ENCODE assay signal across 1 cellular context in the genomic region with DNA sequence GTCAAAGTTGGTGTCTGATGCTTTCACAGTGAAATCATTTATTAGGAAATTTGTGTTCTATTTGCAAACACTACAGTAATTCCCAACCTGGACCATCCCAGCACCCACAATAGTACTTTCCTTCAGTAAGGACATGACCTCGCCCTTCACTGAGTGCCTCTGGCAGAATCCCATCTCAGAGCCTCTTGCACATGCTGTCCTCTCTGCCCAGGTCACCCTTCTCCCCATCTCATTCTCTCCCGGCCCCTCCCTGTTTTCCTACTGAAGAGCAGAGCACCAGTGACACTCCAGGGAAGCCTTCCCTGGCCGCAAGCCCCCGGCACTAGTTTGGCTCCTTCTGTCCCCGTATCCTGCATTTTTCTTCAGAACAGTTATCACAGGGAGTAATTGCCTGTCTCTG.
TF ChIP-seq lines count a peak whose summit lies in the region.

No MANE protein-coding gene starts in this region.

TF ChIP-seq in GM23338, 12 proteins besides CTCF, POLR2A, EP300 and RAD21:
- TF ChIP-seq, protein P1, sequence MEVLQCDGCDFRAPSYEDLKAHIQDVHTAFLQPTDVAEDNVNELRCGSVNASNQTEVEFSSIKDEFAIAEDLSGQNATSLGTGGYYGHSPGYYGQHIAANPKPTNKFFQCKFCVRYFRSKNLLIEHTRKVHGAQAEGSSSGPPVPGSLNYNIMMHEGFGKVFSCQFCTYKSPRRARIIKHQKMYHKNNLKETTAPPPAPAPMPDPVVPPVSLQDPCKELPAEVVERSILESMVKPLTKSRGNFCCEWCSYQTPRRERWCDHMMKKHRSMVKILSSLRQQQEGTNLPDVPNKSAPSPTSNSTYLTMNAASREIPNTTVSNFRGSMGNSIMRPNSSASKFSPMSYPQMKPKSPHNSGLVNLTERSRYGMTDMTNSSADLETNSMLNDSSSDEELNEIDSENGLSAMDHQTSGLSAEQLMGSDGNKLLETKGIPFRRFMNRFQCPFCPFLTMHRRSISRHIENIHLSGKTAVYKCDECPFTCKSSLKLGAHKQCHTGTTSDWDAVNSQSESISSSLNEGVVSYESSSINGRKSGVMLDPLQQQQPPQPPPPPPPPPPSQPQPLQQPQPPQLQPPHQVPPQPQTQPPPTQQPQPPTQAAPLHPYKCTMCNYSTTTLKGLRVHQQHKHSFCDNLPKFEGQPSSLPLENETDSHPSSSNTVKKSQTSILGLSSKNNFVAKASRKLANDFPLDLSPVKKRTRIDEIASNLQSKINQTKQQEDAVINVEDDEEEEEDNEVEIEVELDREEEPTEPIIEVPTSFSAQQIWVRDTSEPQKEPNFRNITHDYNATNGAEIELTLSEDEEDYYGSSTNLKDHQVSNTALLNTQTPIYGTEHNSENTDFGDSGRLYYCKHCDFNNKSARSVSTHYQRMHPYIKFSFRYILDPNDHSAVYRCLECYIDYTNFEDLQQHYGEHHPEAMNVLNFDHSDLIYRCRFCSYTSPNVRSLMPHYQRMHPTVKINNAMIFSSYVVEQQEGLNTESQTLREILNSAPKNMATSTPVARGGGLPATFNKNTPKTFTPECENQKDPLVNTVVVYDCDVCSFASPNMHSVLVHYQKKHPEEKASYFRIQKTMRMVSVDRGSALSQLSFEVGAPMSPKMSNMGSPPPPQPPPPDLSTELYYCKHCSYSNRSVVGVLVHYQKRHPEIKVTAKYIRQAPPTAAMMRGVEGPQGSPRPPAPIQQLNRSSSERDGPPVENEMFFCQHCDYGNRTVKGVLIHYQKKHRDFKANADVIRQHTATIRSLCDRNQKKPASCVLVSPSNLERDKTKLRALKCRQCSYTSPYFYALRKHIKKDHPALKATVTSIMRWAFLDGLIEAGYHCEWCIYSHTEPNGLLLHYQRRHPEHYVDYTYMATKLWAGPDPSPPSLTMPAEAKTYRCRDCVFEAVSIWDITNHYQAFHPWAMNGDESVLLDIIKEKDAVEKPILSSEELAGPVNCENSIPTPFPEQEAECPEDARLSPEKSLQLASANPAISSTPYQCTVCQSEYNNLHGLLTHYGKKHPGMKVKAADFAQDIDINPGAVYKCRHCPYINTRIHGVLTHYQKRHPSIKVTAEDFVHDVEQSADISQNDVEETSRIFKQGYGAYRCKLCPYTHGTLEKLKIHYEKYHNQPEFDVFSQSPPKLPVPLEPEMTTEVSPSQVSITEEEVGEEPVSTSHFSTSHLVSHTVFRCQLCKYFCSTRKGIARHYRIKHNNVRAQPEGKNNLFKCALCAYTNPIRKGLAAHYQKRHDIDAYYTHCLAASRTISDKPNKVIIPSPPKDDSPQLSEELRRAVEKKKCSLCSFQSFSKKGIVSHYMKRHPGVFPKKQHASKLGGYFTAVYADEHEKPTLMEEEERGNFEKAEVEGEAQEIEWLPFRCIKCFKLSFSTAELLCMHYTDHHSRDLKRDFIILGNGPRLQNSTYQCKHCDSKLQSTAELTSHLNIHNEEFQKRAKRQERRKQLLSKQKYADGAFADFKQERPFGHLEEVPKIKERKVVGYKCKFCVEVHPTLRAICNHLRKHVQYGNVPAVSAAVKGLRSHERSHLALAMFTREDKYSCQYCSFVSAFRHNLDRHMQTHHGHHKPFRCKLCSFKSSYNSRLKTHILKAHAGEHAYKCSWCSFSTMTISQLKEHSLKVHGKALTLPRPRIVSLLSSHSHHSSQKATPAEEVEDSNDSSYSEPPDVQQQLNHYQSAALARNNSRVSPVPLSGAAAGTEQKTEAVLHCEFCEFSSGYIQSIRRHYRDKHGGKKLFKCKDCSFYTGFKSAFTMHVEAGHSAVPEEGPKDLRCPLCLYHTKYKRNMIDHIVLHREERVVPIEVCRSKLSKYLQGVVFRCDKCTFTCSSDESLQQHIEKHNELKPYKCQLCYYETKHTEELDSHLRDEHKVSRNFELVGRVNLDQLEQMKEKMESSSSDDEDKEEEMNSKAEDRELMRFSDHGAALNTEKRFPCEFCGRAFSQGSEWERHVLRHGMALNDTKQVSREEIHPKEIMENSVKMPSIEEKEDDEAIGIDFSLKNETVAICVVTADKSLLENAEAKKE (CRISPR knock-in tag; IDR thresholded peaks at IDR 0.05): no peak
- no peak for TF ChIP-seq ZNF331 (CRISPR knock-in tag; IDR thresholded peaks at IDR 0.05; ENCODE audit: low read depth)
- no peak for TF ChIP-seq EZH2phosphoT487 (IDR thresholded peaks at IDR 0.05; ENCODE audit: unreplicated experiment)
- TF ChIP-seq, protein P2, sequence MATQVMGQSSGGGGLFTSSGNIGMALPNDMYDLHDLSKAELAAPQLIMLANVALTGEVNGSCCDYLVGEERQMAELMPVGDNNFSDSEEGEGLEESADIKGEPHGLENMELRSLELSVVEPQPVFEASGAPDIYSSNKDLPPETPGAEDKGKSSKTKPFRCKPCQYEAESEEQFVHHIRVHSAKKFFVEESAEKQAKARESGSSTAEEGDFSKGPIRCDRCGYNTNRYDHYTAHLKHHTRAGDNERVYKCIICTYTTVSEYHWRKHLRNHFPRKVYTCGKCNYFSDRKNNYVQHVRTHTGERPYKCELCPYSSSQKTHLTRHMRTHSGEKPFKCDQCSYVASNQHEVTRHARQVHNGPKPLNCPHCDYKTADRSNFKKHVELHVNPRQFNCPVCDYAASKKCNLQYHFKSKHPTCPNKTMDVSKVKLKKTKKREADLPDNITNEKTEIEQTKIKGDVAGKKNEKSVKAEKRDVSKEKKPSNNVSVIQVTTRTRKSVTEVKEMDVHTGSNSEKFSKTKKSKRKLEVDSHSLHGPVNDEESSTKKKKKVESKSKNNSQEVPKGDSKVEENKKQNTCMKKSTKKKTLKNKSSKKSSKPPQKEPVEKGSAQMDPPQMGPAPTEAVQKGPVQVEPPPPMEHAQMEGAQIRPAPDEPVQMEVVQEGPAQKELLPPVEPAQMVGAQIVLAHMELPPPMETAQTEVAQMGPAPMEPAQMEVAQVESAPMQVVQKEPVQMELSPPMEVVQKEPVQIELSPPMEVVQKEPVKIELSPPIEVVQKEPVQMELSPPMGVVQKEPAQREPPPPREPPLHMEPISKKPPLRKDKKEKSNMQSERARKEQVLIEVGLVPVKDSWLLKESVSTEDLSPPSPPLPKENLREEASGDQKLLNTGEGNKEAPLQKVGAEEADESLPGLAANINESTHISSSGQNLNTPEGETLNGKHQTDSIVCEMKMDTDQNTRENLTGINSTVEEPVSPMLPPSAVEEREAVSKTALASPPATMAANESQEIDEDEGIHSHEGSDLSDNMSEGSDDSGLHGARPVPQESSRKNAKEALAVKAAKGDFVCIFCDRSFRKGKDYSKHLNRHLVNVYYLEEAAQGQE (IDR thresholded peaks at IDR 0.05; ENCODE audit: unreplicated experiment): no peak
- no peak for TF ChIP-seq EZH2 (IDR thresholded peaks at IDR 0.05; ENCODE audit: low read depth, unreplicated experiment)
- TF ChIP-seq STAT1 (IDR thresholded peaks at IDR 0.05; ENCODE audit: unreplicated experiment): no peak
- TF ChIP-seq, protein P3, sequence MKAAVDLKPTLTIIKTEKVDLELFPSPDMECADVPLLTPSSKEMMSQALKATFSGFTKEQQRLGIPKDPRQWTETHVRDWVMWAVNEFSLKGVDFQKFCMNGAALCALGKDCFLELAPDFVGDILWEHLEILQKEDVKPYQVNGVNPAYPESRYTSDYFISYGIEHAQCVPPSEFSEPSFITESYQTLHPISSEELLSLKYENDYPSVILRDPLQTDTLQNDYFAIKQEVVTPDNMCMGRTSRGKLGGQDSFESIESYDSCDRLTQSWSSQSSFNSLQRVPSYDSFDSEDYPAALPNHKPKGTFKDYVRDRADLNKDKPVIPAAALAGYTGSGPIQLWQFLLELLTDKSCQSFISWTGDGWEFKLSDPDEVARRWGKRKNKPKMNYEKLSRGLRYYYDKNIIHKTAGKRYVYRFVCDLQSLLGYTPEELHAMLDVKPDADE (IDR thresholded peaks at IDR 0.05): no peak
- TF ChIP-seq NANOG (IDR thresholded peaks at IDR 0.05; ENCODE audit: borderline replicate concordance): no peak
- no peak for TF ChIP-seq ZNF114 (CRISPR knock-in tag; IDR thresholded peaks at IDR 0.05)
- TF ChIP-seq JUNB (IDR thresholded peaks at IDR 0.05; ENCODE audit: unreplicated experiment): no peak
